In the genomic region with DNA sequence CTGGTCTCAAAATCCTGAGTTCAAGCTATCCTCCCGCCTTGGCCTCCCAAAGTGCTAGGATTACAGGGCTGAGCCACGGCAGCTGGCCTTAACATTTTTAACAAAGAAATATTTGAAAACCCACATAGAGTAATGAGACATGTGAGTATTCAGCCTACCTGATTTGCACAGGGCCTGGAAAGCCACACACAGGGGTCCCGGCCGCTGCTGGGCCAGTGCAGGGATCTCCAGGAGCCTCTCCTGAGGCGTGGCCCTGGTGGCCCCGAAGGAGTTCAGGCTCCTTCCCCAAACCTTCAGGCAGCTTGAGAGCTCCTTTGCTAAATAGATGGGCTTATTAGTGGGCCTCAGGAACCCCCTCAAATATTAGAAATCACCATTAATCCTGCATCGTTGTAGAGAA, we compare ENCODE assay signal across 27 cellular contexts. TPM values are rescaled to one million over a fixed set of nuclear protein-coding genes. Genes with fewer than 3 reads are reported as not detected.
"Had no signal": no experiment of that assay in that cellular context is flagged by ENCODE, and none has a peak within 500 bp of the region (broad histone marks: within the 10 kb centered on the region; RNA-seq: fewer than 3 reads in every experiment).

No MANE protein-coding gene starts in this region.

- H3K4me1 ChIP-seq: ascending aorta, breast epithelium had no signal

- DNase-seq: activated CD4-positive, alpha-beta memory T cell treated with anti-CD3 and anti-CD28 coated beads for 36 hours; activated CD4-positive, alpha-beta T cell treated with anti-CD3 and anti-CD28 coated beads for 36 hours; activated CD4-positive, alpha-beta T cell treated with anti-CD3 and anti-CD28 coated beads, Interleukin-2, amount 10 ng/mL, durations not matched to agents 24 days and 14 days; activated CD4-positive, CD25-positive, alpha-beta regulatory T cell; activated CD8-positive, alpha-beta T cell treated with anti-CD3 and anti-CD28 coated beads, Interleukin-2, amount 10 ng/mL, durations not matched to agents 7 days and 5 days; activated gamma-delta T cell; activated naive CD4-positive, alpha-beta T cell; activated naive CD4-positive, alpha-beta T cell treated with anti-CD3 and anti-CD28 coated beads, Interleukin-2, amount 10 ng/mL, durations not matched to agents 7 days and 5 days; activated naive CD8-positive, alpha-beta T cell treated with anti-CD3 and anti-CD28 coated beads, Interleukin-2, amount 10 ng/mL, durations not matched to agents 7 days and 5 days; activated T-cell treated with anti-CD3 and anti-CD28 coated beads for 4 hours; activated T-cell treated with anti-CD3 and anti-CD28 coated beads, Interleukin-2, amount 50 U/mL, for 24 hours; activated T-cell treated with anti-CD3 and anti-CD28 coated beads, Interleukin-2, amount 50 U/mL, for 72 hours; cortex of kidney; dermis blood vessel endothelial cell; effector CD8-positive, alpha-beta T cell; esophagus squamous epithelium; foreskin melanocyte; T-helper 2 cell had no signal

- H3K4me3 ChIP-seq: ascending aorta, breast epithelium, cardiac muscle cell, esophagus squamous epithelium had no signal

- H3K27ac ChIP-seq: ascending aorta, breast epithelium, cardiac muscle cell, epithelial cell of prostate, esophagus squamous epithelium had no signal

- ATAC-seq: activated CD4-positive, alpha-beta T cell treated with anti-CD3 and anti-CD28 coated beads for 36 hours; activated CD8-positive, alpha-beta T cell treated with anti-CD3 and anti-CD28 coated beads, Interleukin-2, amount 10 ng/mL, durations not matched to agents 7 days and 5 days; activated naive CD4-positive, alpha-beta T cell treated with anti-CD3 and anti-CD28 coated beads, Interleukin-2, amount 50 U/mL, for 72 hours; activated T-cell treated with anti-CD3 and anti-CD28 coated beads, Interleukin-2, amount 50 U/mL, for 72 hours had no signal

- H3K9me3 ChIP-seq: ascending aorta, breast epithelium, esophagus squamous epithelium had no signal

- H3K36me3 ChIP-seq: ascending aorta, breast epithelium, cardiac muscle cell, esophagus squamous epithelium had no signal

RNA-seq across cellular contexts. Expression of a gene that starts 18.7 kb away (rescaled TPM):
- total RNA-seq: activated CD4-positive, alpha-beta memory T cell treated with anti-CD3 and anti-CD28 coated beads for 36 hours; activated CD4-positive, alpha-beta T cell treated with anti-CD3 and anti-CD28 coated beads for 36 hours; activated CD4-positive, alpha-beta T cell treated with anti-CD3 and anti-CD28 coated beads, Interleukin-2, amount 10 ng/mL, durations not matched to agents 24 days and 14 days; activated CD8-positive, alpha-beta T cell treated with anti-CD3 and anti-CD28 coated beads, Interleukin-2, amount 10 ng/mL, durations not matched to agents 7 days and 5 days; activated naive CD4-positive, alpha-beta T cell treated with anti-CD3 and anti-CD28 coated beads, Interleukin-2, amount 50 U/mL, for 72 hours; activated naive CD8-positive, alpha-beta T cell treated with anti-CD3 and anti-CD28 coated beads, Interleukin-2, amount 10 ng/mL, durations not matched to agents 7 days and 5 days; activated T-cell treated with anti-CD3 and anti-CD28 coated beads, Interleukin-2, amount 50 U/mL, for 72 hours; ascending aorta; dermis blood vessel endothelial cell; endothelial cell of umbilical vein; esophagus squamous epithelium; fibroblast of lung; fibroblast of villous mesenchyme; T-helper 1 cell treated with Interleukin-12 subunit alpha and Interleukin-12 subunit beta and Interleukin-4 antibody, amounts not matched to agents 30 ng/mL and 1 ng/mL, for 36 hours had no signal
